ENCODE assay signal across 29 cellular contexts in the genomic region with DNA sequence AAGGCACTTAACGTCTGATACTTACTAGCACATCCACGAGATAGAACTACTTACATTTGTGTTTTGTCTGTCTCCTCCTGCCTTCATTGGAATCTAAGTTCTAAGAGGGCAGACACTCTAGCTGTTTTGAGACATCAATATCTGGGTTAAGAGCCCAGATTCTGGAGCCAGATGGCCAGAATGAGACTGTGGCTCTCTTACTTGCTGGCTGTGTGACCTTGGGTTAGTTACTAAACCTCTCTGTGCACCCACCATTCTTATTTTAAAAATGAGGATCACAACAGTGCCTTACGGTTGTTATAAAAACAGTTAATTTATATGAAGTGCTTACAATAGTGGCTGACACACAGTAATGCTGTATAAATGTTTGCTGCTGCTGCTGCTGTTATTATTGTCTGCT. TPM values are rescaled to one million over a fixed set of nuclear protein-coding genes. Genes with fewer than 3 reads are reported as not detected.
DNase-seq lines count a peak whose midpoint lies in the region; ATAC-seq, FAIRE-seq and TF ChIP-seq lines count a peak whose summit lies in the region.
"Had no signal": no experiment of that assay in that cellular context is flagged by ENCODE, and none has a peak within 500 bp of the region (broad histone marks: within the 10 kb centered on the region; RNA-seq: fewer than 3 reads in every experiment).

No MANE protein-coding gene starts in this region.

- peak; percentile 26 for FAIRE-seq in GM18507 (lab: Jason Lieb, UNC)
- FAIRE-seq: astrocyte, frontal cortex, islet of Langerhans, urothelium cell line had no signal

- CTCF ChIA-PET in activated CD8-positive, alpha-beta T cell treated with anti-CD3 and anti-CD28 coated beads for 36 hours (lab: Charles Lee), result no interaction called here
- CTCF ChIA-PET in activated CD8-positive, alpha-beta T cell treated with anti-CD3 and anti-CD28 coated beads, Interleukin-2, amount 10 ng/mL, durations not matched to agents 7 days and 5 days (lab: Charles Lee), result interaction anchor here (2.7 kb wide), 1 partner anchor 50 kb away, joined by 8 read pairs; no protein-coding TSS in a partner anchor

- no peaks in the 10 kb centered on the region for H3K27me3 Mint-ChIP-seq in activated CD8-positive, alpha-beta T cell treated with anti-CD3 and anti-CD28 coated beads for 36 hours
- no peaks in the 10 kb centered on the region for H3K27me3 Mint-ChIP-seq in activated CD8-positive, alpha-beta T cell treated with anti-CD3 and anti-CD28 coated beads, Interleukin-2, amount 10 ng/mL, durations not matched to agents 7 days and 5 days (ENCODE audit: low read depth)
- no peaks in the 10 kb centered on the region for H3K27me3 Mint-ChIP-seq in activated naive CD8-positive, alpha-beta T cell treated with anti-CD3 and anti-CD28 coated beads, Interleukin-2, amount 10 ng/mL, durations not matched to agents 7 days and 5 days

- ATAC-seq in activated CD8-positive, alpha-beta T cell treated with anti-CD3 and anti-CD28 coated beads for 36 hours, result no peak
- no peak for ATAC-seq in activated CD8-positive, alpha-beta T cell treated with anti-CD3 and anti-CD28 coated beads, Interleukin-2, amount 10 ng/mL, durations not matched to agents 7 days and 5 days
- ATAC-seq in activated naive CD8-positive, alpha-beta T cell treated with anti-CD3 and anti-CD28 coated beads, Interleukin-2, amount 10 ng/mL, durations not matched to agents 7 days and 5 days (ENCODE audit: low read depth), result no peak
- ATAC-seq: esophagus mucosa, lower lobe of right lung had no signal

- peaks cover 88% of the 10 kb centered on the region for H3K36me3 ChIP-seq in neutrophil

- no peak overlapping the region for H3K4me3 ChIP-seq in neutrophil (ENCODE audit: low read depth in 1 of 2, low read length in 1 of 2)
- H3K4me3 ChIP-seq: lower lobe of right lung had no signal

- peak overlapping the region; percentile 62 for H3K27ac Mint-ChIP-seq in activated CD8-positive, alpha-beta T cell treated with anti-CD3 and anti-CD28 coated beads for 36 hours
- no peak overlapping the region for H3K27ac Mint-ChIP-seq in activated CD8-positive, alpha-beta T cell treated with anti-CD3 and anti-CD28 coated beads, Interleukin-2, amount 10 ng/mL, durations not matched to agents 7 days and 5 days
- peak overlapping the region; percentile 64 for H3K27ac Mint-ChIP-seq in activated naive CD8-positive, alpha-beta T cell treated with anti-CD3 and anti-CD28 coated beads, Interleukin-2, amount 10 ng/mL, durations not matched to agents 7 days and 5 days

- peak overlapping the region; percentile 16 for H3K27ac ChIP-seq in neutrophil
- H3K27ac ChIP-seq: C4-2B, lower lobe of right lung, WERI-Rb-1 had no signal

- TF ChIP-seq CTCF in activated CD8-positive, alpha-beta T cell treated with anti-CD3 and anti-CD28 coated beads for 36 hours (IDR thresholded peaks at IDR 0.05), result no peak
- no peak for TF ChIP-seq CTCF in neutrophil (IDR thresholded peaks at IDR 0.05)

- H3K4me1 ChIP-seq in neutrophil (ENCODE audit: control insufficient read depth in 1 of 2, insufficient read depth in 1 of 2, low read depth in 1 of 2, low read length in 1 of 2), result peaks cover 23 to 25% of the 10 kb centered on the region in 2 experiments

- no peaks in the 10 kb centered on the region for H3K9me3 ChIP-seq in neutrophil
- H3K9me3 ChIP-seq: lower lobe of right lung had no signal

- H3K4me1 Mint-ChIP-seq in activated CD8-positive, alpha-beta T cell treated with anti-CD3 and anti-CD28 coated beads for 36 hours (ENCODE audit: low read depth), result peaks cover 49% of the 10 kb centered on the region
- peaks cover 29% of the 10 kb centered on the region for H3K4me1 Mint-ChIP-seq in activated CD8-positive, alpha-beta T cell treated with anti-CD3 and anti-CD28 coated beads, Interleukin-2, amount 10 ng/mL, durations not matched to agents 7 days and 5 days (ENCODE audit: low read depth)
- H3K4me1 Mint-ChIP-seq in activated naive CD8-positive, alpha-beta T cell treated with anti-CD3 and anti-CD28 coated beads, Interleukin-2, amount 10 ng/mL, durations not matched to agents 7 days and 5 days, result peaks cover 23% of the 10 kb centered on the region

- H3K36me3 Mint-ChIP-seq in activated CD8-positive, alpha-beta T cell treated with anti-CD3 and anti-CD28 coated beads for 36 hours (ENCODE audit: low read depth), result peaks cover 54% of the 10 kb centered on the region
- peaks cover 68% of the 10 kb centered on the region for H3K36me3 Mint-ChIP-seq in activated CD8-positive, alpha-beta T cell treated with anti-CD3 and anti-CD28 coated beads, Interleukin-2, amount 10 ng/mL, durations not matched to agents 7 days and 5 days (ENCODE audit: low read depth)
- peaks cover 40% of the 10 kb centered on the region for H3K36me3 Mint-ChIP-seq in activated naive CD8-positive, alpha-beta T cell treated with anti-CD3 and anti-CD28 coated beads, Interleukin-2, amount 10 ng/mL, durations not matched to agents 7 days and 5 days

- POLR2A ChIA-PET in activated CD8-positive, alpha-beta T cell treated with anti-CD3 and anti-CD28 coated beads for 36 hours (lab: Charles Lee), result no interaction called here
- POLR2A ChIA-PET in activated CD8-positive, alpha-beta T cell treated with anti-CD3 and anti-CD28 coated beads, Interleukin-2, amount 10 ng/mL, durations not matched to agents 7 days and 5 days (lab: Charles Lee), result no interaction called here
- POLR2A ChIA-PET in activated naive CD8-positive, alpha-beta T cell treated with anti-CD3 and anti-CD28 coated beads, Interleukin-2, amount 10 ng/mL, durations not matched to agents 7 days and 5 days (lab: Charles Lee), result no interaction called here

- intact Hi-C loops in activated CD8-positive, alpha-beta T cell treated with anti-CD3 and anti-CD28 coated beads for 36 hours (cut with micrococcal nuclease), result loop anchor here (10.0 kb wide), 1 partner anchor 1351 kb away; no protein-coding TSS in a partner anchor

- H3K4me3 Mint-ChIP-seq in activated CD8-positive, alpha-beta T cell treated with anti-CD3 and anti-CD28 coated beads for 36 hours, result no peak overlapping the region
- no peak overlapping the region for H3K4me3 Mint-ChIP-seq in activated CD8-positive, alpha-beta T cell treated with anti-CD3 and anti-CD28 coated beads, Interleukin-2, amount 10 ng/mL, durations not matched to agents 7 days and 5 days
- no peak overlapping the region for H3K4me3 Mint-ChIP-seq in activated naive CD8-positive, alpha-beta T cell treated with anti-CD3 and anti-CD28 coated beads, Interleukin-2, amount 10 ng/mL, durations not matched to agents 7 days and 5 days

- no peaks in the 10 kb centered on the region for H3K27me3 ChIP-seq in neutrophil

- no peak for DNase-seq in activated CD8-positive, alpha-beta T cell treated with anti-CD3 and anti-CD28 coated beads for 36 hours
- DNase-seq in activated CD8-positive, alpha-beta T cell treated with anti-CD3 and anti-CD28 coated beads, Interleukin-2, amount 10 ng/mL, durations not matched to agents 7 days and 5 days, result no peak
- DNase-seq in GM18507 (ENCODE audit: extremely low spot score, insufficient read length, low read depth) (no peak), activated gamma-delta T cell treated with Interleukin-2 at 50 U/mL for 16 hours (no peak), GM03348 (ENCODE audit: low spot score) (no peak), AG08396 (ENCODE audit: low spot score) (no peak)
- no peak for DNase-seq in activated naive CD8-positive, alpha-beta T cell treated with anti-CD3 and anti-CD28 coated beads, Interleukin-2, amount 10 ng/mL, durations not matched to agents 7 days and 5 days
- DNase-seq: activated CD8-positive, alpha-beta memory T cell treated with anti-CD3 and anti-CD28 coated beads for 24 hours; cerebellar nuclear complex; effector CD4-positive, alpha-beta T cell; GDM1; H7; hippocampal formation; KG1; lower lobe of right lung; NCI-H187 treated with DMSO at 0.1 percent for 48 hours; NCI-H774; Right ventricle myocardium superior; WERI-Rb-1 had no signal

- no peaks in the 10 kb centered on the region for H3K9me3 Mint-ChIP-seq in activated CD8-positive, alpha-beta T cell treated with anti-CD3 and anti-CD28 coated beads for 36 hours
- H3K9me3 Mint-ChIP-seq in activated CD8-positive, alpha-beta T cell treated with anti-CD3 and anti-CD28 coated beads, Interleukin-2, amount 10 ng/mL, durations not matched to agents 7 days and 5 days (ENCODE audit: insufficient read depth), result no peaks in the 10 kb centered on the region
- H3K9me3 Mint-ChIP-seq in activated naive CD8-positive, alpha-beta T cell treated with anti-CD3 and anti-CD28 coated beads, Interleukin-2, amount 10 ng/mL, durations not matched to agents 7 days and 5 days, result no peaks in the 10 kb centered on the region

RNA-seq across cellular contexts. Expression of a gene that starts 7.7 kb away (rescaled TPM):
- 1 to 10 TPM; 6.7 to 6.9 TPM for total RNA-seq in activated CD8-positive, alpha-beta T cell treated with anti-CD3 and anti-CD28 coated beads for 36 hours
- total RNA-seq in activated CD8-positive, alpha-beta T cell treated with anti-CD3 and anti-CD28 coated beads, Interleukin-2, amount 10 ng/mL, durations not matched to agents 7 days and 5 days, result 1 to 10 TPM; 4.9 to 5.3 TPM
- 1 to 10 TPM; 5.4 to 7.2 TPM for total RNA-seq in activated naive CD8-positive, alpha-beta T cell treated with anti-CD3 and anti-CD28 coated beads, Interleukin-2, amount 10 ng/mL, durations not matched to agents 7 days and 5 days

RNA-seq across cellular contexts. Expression of a gene that starts 57.7 kb away (rescaled TPM):
- total RNA-seq in activated CD8-positive, alpha-beta T cell treated with anti-CD3 and anti-CD28 coated beads for 36 hours, result not detected
- total RNA-seq in activated CD8-positive, alpha-beta T cell treated with anti-CD3 and anti-CD28 coated beads, Interleukin-2, amount 10 ng/mL, durations not matched to agents 7 days and 5 days, result not detected
- total RNA-seq in activated naive CD8-positive, alpha-beta T cell treated with anti-CD3 and anti-CD28 coated beads, Interleukin-2, amount 10 ng/mL, durations not matched to agents 7 days and 5 days, result not detected
- total RNA-seq: A673; esophagus mucosa; H7; lower lobe of right lung; renal cortical epithelial cell; Right ventricle myocardium superior; T-helper 2 cell treated with Interferon-gamma antibody and Interleukin-4, amounts not matched to agents 100 ng/mL and 5 ng/mL, for 36 hours had no signal
